ENCODE assay signal across 9 cellular contexts in genomic region chr15:88255496-88256171, GRCh38. TPM values are rescaled to one million over a fixed set of nuclear protein-coding genes. Genes with fewer than 3 reads are reported as not detected.
A peak's percentile ranks its signal among the peaks of the same experiment; 100 is the strongest.
DNase-seq lines count a peak whose midpoint lies in the region; ATAC-seq and TF ChIP-seq lines count a peak whose summit lies in the region.
"Had no signal": no experiment of that assay in that cellular context is flagged by ENCODE, and none has a peak within 500 bp of the region (broad histone marks: within the 10 kb centered on the region; RNA-seq: fewer than 3 reads in every experiment).

No MANE protein-coding gene starts in this region.

- no peak overlapping the region for H3K27ac Mint-ChIP-seq in activated T-cell treated with anti-CD3 and anti-CD28 coated beads, Interleukin-2, amount 50 U/mL, for 72 hours
- no peak overlapping the region for H3K27ac Mint-ChIP-seq in Calu3 (ENCODE audit: unreplicated experiment)

- H3K36me3 Mint-ChIP-seq in activated T-cell treated with anti-CD3 and anti-CD28 coated beads, Interleukin-2, amount 50 U/mL, for 72 hours (ENCODE audit: insufficient read depth in 2 of 2): peaks cover 0 to 2% of the 10 kb centered on the region in 2 donors
- no peaks in the 10 kb centered on the region for H3K36me3 Mint-ChIP-seq in Calu3 (ENCODE audit: insufficient read depth, unreplicated experiment)

- H3K27me3 Mint-ChIP-seq in activated T-cell treated with anti-CD3 and anti-CD28 coated beads, Interleukin-2, amount 50 U/mL, for 72 hours (ENCODE audit: low read depth): peaks cover 77% of the 10 kb centered on the region
- peaks cover 50% of the 10 kb centered on the region for H3K27me3 Mint-ChIP-seq in Calu3 (ENCODE audit: unreplicated experiment)

- CTCF ChIA-PET in HEK293 (lab: Yijun Ruan, JAX) (interaction anchor here (1.1 kb wide), 1 partner anchor 13 kb away, joined by 3 read pairs; no protein-coding TSS in a partner anchor), Calu3 (lab: Charles Lee) (no interaction called here)

- intact Hi-C loops in sigmoid colon (cut with DNase I) (no loop called here), Calu3 (cut with micrococcal nuclease; ENCODE audit: unreplicated experiment) (no loop called here)

- TF ChIP-seq EP300 in sigmoid colon (IDR thresholded peaks at IDR 0.05): no peak

- DNase-seq in activated T-cell treated with anti-CD3 and anti-CD28 coated beads, Interleukin-2, amount 50 U/mL, for 72 hours: peak; percentile 17 to 21
- no peak for DNase-seq in right atrium auricular region (ENCODE audit: low spot score)
- no peak for DNase-seq in sigmoid colon
- no peak for DNase-seq in Calu3
- DNase-seq in SKM-1 treated with dmso at 0.1 percent for 144 hours (lab: John Stamatoyannopoulos, UW; ENCODE audit: unreplicated experiment): no peak

- POLR2A ChIA-PET in HEK293 (lab: Yijun Ruan, JAX): no interaction called here

- no peaks in the 10 kb centered on the region for H3K9me3 ChIP-seq in HEK293 (ENCODE audit: control insufficient read depth, insufficient read depth, low read depth, low read length)
- H3K9me3 ChIP-seq in right atrium auricular region: no peaks in the 10 kb centered on the region
- H3K9me3 ChIP-seq in sigmoid colon: no peaks in the 10 kb centered on the region

- TF ChIP-seq POLR2A in sigmoid colon (IDR thresholded peaks at IDR 0.05): no peak

- H3K27ac ChIP-seq in HEK293 (ENCODE audit: extremely low read depth, low read depth, low read length) (no peak overlapping the region; the same call in 1 of the 2 replicates), right atrium auricular region (peak overlapping the region in 1 of 2 donors; percentile 43), sigmoid colon (peak overlapping the region in 1 of 4 donors; percentile 25)

- H3K4me1 ChIP-seq in HEK293 (ENCODE audit: control insufficient read depth, insufficient read depth, low read length) (no peaks in the 10 kb centered on the region; the same call in 1 of the 2 replicates), right atrium auricular region (peaks cover 0 to 36% of the 10 kb centered on the region in 2 donors), sigmoid colon (peaks cover 0 to 32% (median 28%) of the 10 kb centered on the region in 4 donors)

- no TSS peak for BruUV-seq in Calu3 (replicated peaks; lab: Mats Ljungman, UMichigan)

- H3K27me3 ChIP-seq in right atrium auricular region (peaks cover 0 to 3% of the 10 kb centered on the region in 2 donors), sigmoid colon (peaks cover 32 to 82% (median 61%) of the 10 kb centered on the region in 3 donors)

- 2 to 3% methylated on average over 54 of the region's 54 CpGs for WGBS in sigmoid colon, 2 donors

- H3K4me1 Mint-ChIP-seq in activated T-cell treated with anti-CD3 and anti-CD28 coated beads, Interleukin-2, amount 50 U/mL, for 72 hours (ENCODE audit: low read depth): peaks cover 33% of the 10 kb centered on the region
- H3K4me1 Mint-ChIP-seq in Calu3 (ENCODE audit: low read depth, unreplicated experiment): no peaks in the 10 kb centered on the region

- peak overlapping the region; percentile 75 to 78 for H3K4me3 Mint-ChIP-seq in activated T-cell treated with anti-CD3 and anti-CD28 coated beads, Interleukin-2, amount 50 U/mL, for 72 hours
- H3K4me3 Mint-ChIP-seq in Calu3 (ENCODE audit: low read depth, unreplicated experiment): no peak overlapping the region

- TF ChIP-seq CTCF in HEK293 (tag by site-specific recombination; IDR thresholded peaks at IDR 0.05) (no peak), right atrium auricular region (IDR thresholded peaks at IDR 0.05) (no peak), sigmoid colon (IDR thresholded peaks at IDR 0.05) (no peak), Calu3 (IDR thresholded peaks at IDR 0.05; ENCODE audit: unreplicated experiment) (no peak)

- no peaks in the 10 kb centered on the region for H3K9me3 Mint-ChIP-seq in activated T-cell treated with anti-CD3 and anti-CD28 coated beads, Interleukin-2, amount 50 U/mL, for 72 hours
- no peaks in the 10 kb centered on the region for H3K9me3 Mint-ChIP-seq in Calu3 (ENCODE audit: low read depth, unreplicated experiment)

- peak in 1 of 2 donors; percentile 26 for ATAC-seq in activated T-cell treated with anti-CD3 and anti-CD28 coated beads, Interleukin-2, amount 50 U/mL, for 72 hours (replicated peaks in 1 of 2)
- ATAC-seq in HG03442 (IDR thresholded peaks at IDR 0.05; ENCODE audit: unreplicated experiment): no peak
- ATAC-seq in HG02852 (IDR thresholded peaks at IDR 0.05; ENCODE audit: unreplicated experiment): no peak

- H3K4me3 ChIP-seq in HEK293 (ENCODE audit: low read depth, low read length) (peak overlapping the region; percentile 44), right atrium auricular region (peak overlapping the region; percentile 10 to 55), sigmoid colon (peak overlapping the region; percentile 12 to 46 (median 41))

- H3K36me3 ChIP-seq in HEK293 (ENCODE audit: control insufficient read depth in 2 of 2, insufficient read depth in 1 of 2, low read length in 2 of 2) (no peaks in the 10 kb centered on the region), right atrium auricular region (no peaks in the 10 kb centered on the region), sigmoid colon (no peaks in the 10 kb centered on the region)

TF ChIP-seq in HEK293, 187 proteins besides CTCF, POLR2A, EP300 and RAD21 (continues in another document):
- TF ChIP-seq ZNF398 (tag by site-specific recombination; IDR thresholded peaks at IDR 0.05): no peak
- TF ChIP-seq ZBTB48 (tag by site-specific recombination; IDR thresholded peaks at IDR 0.05): no peak
- no peak for TF ChIP-seq ZNF626 (tag by site-specific recombination; IDR thresholded peaks at IDR 0.05)
- TF ChIP-seq ZFHX2 (tag by site-specific recombination; conservative IDR thresholded peaks at IDR 0.05): no peak
- no peak for TF ChIP-seq ZBTB21 (tag by site-specific recombination; IDR thresholded peaks at IDR 0.05)
- TF ChIP-seq BCL11B (tag by site-specific recombination; IDR thresholded peaks at IDR 0.05; ENCODE audit: low read depth): no peak
- no peak for TF ChIP-seq ZNF354C (tag by site-specific recombination; IDR thresholded peaks at IDR 0.05; ENCODE audit: borderline replicate concordance, low read depth)
- 0 out of 2 replicates have a peak, but pooled peaks have one; percentile 59 for TF ChIP-seq ZNF561 (tag by site-specific recombination; IDR thresholded peaks at IDR 0.05; ENCODE audit: borderline replicate concordance)
- TF ChIP-seq ZNF701 (tag by site-specific recombination; IDR thresholded peaks at IDR 0.05): no peak
- TF ChIP-seq ZNF302 (tag by site-specific recombination; IDR thresholded peaks at IDR 0.05; ENCODE audit: low read depth): no peak
- no peak for TF ChIP-seq TRIM28 (IDR thresholded peaks at IDR 0.05; ENCODE audit: borderline replicate concordance, low read length)
- TF ChIP-seq IKZF3 (tag by site-specific recombination; IDR thresholded peaks at IDR 0.05): no peak
- TF ChIP-seq ZNF214 (tag by site-specific recombination; IDR thresholded peaks at IDR 0.05; ENCODE audit: borderline replicate concordance): no peak
- TF ChIP-seq ZNF785 (tag by site-specific recombination; IDR thresholded peaks at IDR 0.05): no peak
- no peak for TF ChIP-seq MZF1 (tag by site-specific recombination; IDR thresholded peaks at IDR 0.05; ENCODE audit: borderline replicate concordance)
- TF ChIP-seq GLIS1 (tag by site-specific recombination; IDR thresholded peaks at IDR 0.05): no peak
- TF ChIP-seq ZNF280C (tag by site-specific recombination; IDR thresholded peaks at IDR 0.05): no peak
- TF ChIP-seq PBX3 (CRISPR knock-in tag; IDR thresholded peaks at IDR 0.05): peak; percentile 65; the same call in 1 of the 2 replicates
- TF ChIP-seq SP7 (tag by site-specific recombination; IDR thresholded peaks at IDR 0.05): no peak

RNA-seq across cellular contexts. Expression of gene NTRK3, which starts 0.9 kb away (rescaled TPM):
- total RNA-seq in activated T-cell treated with anti-CD3 and anti-CD28 coated beads, Interleukin-2, amount 50 U/mL, for 72 hours: 1 to 10 TPM; 4.2 to 8.9 TPM
- total RNA-seq in right atrium auricular region: 1 to 10 TPM; 1.5 to 4.5 TPM
- total RNA-seq in sigmoid colon: 10 to 100 TPM in 1 of 4 donors, 1 to 10 TPM in 3; 3.3 to 13.0 (median 3.8) TPM
- 1 to 10 TPM in 1 of 3 donors, not detected in 2; 1.1 TPM for polyA plus RNA-seq in sigmoid colon
- not detected in 2 replicates for total RNA-seq in Calu3 (2022)
- polyA plus RNA-seq: keratinocyte had no signal

Comparison
In these comparisons a context has a peak if more than half of its experiments do, and no peak if none do; other contexts are left out.
1. DNase-seq: peak in activated T-cell treated with anti-CD3 and anti-CD28 coated beads, Interleukin-2, amount 50 U/mL, for 72 hours (2 of 2); none in right atrium auricular region (single experiment), sigmoid colon (single experiment), Calu3 (single experiment) and SKM-1 treated with dmso at 0.1 percent for 144 hours (single experiment).
2. Peak in every context shown above with its lines, with median percentiles within 50 percentile points of each other: H3K4me3 ChIP-seq.